Comparison of ENCODE assay signal across 8 cellular contexts in the genomic region with DNA sequence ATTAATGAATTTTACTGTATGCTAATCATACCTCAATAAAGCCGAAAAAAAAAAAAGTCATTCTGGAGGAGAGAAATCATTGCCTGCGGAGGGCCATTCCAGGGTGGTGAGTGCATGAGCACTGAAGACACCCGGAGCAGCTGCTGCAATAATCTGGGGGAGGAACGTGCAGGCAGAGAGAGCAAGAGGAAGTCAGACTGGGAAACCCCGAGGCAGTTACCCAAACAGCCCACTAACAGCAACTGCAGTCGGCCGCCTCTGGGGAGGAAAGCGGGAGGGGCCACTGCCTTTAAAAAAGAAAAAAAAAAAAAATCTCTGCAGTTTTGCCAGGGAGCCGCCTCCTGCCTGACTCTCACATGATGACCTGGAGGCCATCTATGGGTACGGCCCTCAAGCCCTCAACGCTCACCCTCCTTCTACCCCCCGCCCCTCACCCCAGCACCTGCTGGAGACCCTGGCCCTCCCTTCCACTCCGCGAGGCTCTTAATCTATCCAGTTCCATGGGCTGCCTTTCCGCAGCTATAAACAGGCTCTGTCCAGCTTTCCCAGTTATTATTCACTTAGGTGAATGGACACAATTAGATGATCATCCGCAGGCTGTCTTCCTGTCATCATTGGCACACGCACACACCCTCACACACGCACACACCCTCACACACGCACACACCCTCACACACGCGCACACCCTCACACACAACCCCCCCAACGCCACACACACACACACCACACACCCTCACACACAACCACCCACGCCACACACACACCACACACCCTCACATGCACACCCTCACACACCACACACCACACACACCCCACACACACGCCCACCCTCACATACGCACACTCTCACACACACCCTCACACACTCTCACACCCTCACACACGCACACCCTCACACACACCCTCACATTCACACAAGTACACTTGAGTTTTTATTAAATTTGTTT. TPM values are rescaled to one million over a fixed set of nuclear protein-coding genes. Genes with fewer than 3 reads are reported as not detected.
DNase-seq lines count a peak whose midpoint lies in the region; ATAC-seq and TF ChIP-seq lines count a peak whose summit lies in the region.

No MANE protein-coding gene starts in this region.

- no peak for TF ChIP-seq CTCF in foreskin keratinocyte (conservative IDR thresholded peaks at IDR 0.05)

- DNase-seq in Ammon's horn (ENCODE audit: low spot score) (peak; percentile 28), NOMO-1 treated with dmso at 0.1 percent for 144 hours (lab: John Stamatoyannopoulos, UW; ENCODE audit: unreplicated experiment) (peak; percentile 72), foreskin keratinocyte (peak; percentile 72 to 86), NK-92 (lab: John Stamatoyannopoulos, UW; ENCODE audit: unreplicated experiment) (no peak)
- DNase-seq in activated T-cell treated with anti-CD3 and anti-CD28 coated beads, Interleukin-2, amount 50 U/mL, for 1 hour = peak; percentile 50

- no peak overlapping the region for H3K4me3 ChIP-seq in skeletal muscle satellite cell (ENCODE audit: low read length)

- H3K27ac ChIP-seq in foreskin keratinocyte = no peak overlapping the region

- H3K27me3 ChIP-seq in foreskin keratinocyte (no peaks in the 10 kb centered on the region), skeletal muscle satellite cell (ENCODE audit: control insufficient read depth, insufficient read depth, low read length) (peaks cover 5% of the 10 kb centered on the region)

- ATAC-seq in GM18870 (IDR thresholded peaks at IDR 0.05; ENCODE audit: unreplicated experiment) (peak; percentile 83), HG03175 (IDR thresholded peaks at IDR 0.05; ENCODE audit: unreplicated experiment) (peak; percentile 66), foreskin keratinocyte (peak; percentile 97)

- H3K9me3 ChIP-seq in skeletal muscle satellite cell (replicated peaks; ENCODE audit: low read length) = no peaks in the 10 kb centered on the region

- H3K9ac ChIP-seq in skeletal muscle satellite cell (ENCODE audit: low read depth, low read length) = no peak overlapping the region

- H3K4me1 ChIP-seq in foreskin keratinocyte (no peaks in the 10 kb centered on the region), skeletal muscle satellite cell (ENCODE audit: control insufficient read depth, insufficient read depth, low read length) (peaks cover 21% of the 10 kb centered on the region)

- peak overlapping the region; percentile 59 for H3K4me2 ChIP-seq in skeletal muscle satellite cell (ENCODE audit: low read length)

- no peaks in the 10 kb centered on the region for H3K36me3 ChIP-seq in skeletal muscle satellite cell (ENCODE audit: insufficient read depth, low read length)

RNA-seq across cellular contexts. Expression of gene AVPR2, which starts 3.4 kb away (rescaled TPM):
- not detected in 2 replicates for total RNA-seq in foreskin keratinocyte
- polyA plus RNA-seq in foreskin keratinocyte = not detected in 2 replicates
- total RNA-seq in skeletal muscle satellite cell (2012; rRNA removed) = 0.22 TPM in 1 of 2 replicates, not detected in the other

RNA-seq across cellular contexts. Expression of gene L1CAM, which starts 15.1 kb away (rescaled TPM):
- total RNA-seq in foreskin keratinocyte = 26.0 and 47.6 TPM in 2 replicates
- polyA plus RNA-seq in foreskin keratinocyte = 22.7 and 39.1 TPM in 2 replicates
- 0.51 and 1.5 TPM in 2 replicates for total RNA-seq in skeletal muscle satellite cell (2012; rRNA removed)

RNA-seq across cellular contexts. Expression of gene ARHGAP4, which starts 25.0 kb away (rescaled TPM):
- total RNA-seq in foreskin keratinocyte = 1.4 and 2.8 TPM in 2 replicates
- 1.8 and 2.1 TPM in 2 replicates for polyA plus RNA-seq in foreskin keratinocyte
- 0.76 and 1.3 TPM in 2 replicates for total RNA-seq in skeletal muscle satellite cell (2012; rRNA removed)

RNA-seq across cellular contexts. Expression of gene NAA10, which starts 33.8 kb away (rescaled TPM):
- 102 and 106 TPM in 2 replicates for total RNA-seq in foreskin keratinocyte
- polyA plus RNA-seq in foreskin keratinocyte = 227 and 235 TPM in 2 replicates
- 102 and 164 TPM in 2 replicates for total RNA-seq in skeletal muscle satellite cell (2012; rRNA removed)

RNA-seq across cellular contexts. Expression of gene RENBP, which starts 43.4 kb away (rescaled TPM):
- total RNA-seq in foreskin keratinocyte = 0.14 and 0.20 TPM in 2 replicates
- 0.19 and 0.36 TPM in 2 replicates for polyA plus RNA-seq in foreskin keratinocyte
- total RNA-seq in skeletal muscle satellite cell (2012; rRNA removed) = 2.4 and 11.2 TPM in 2 replicates
